Comparison of ENCODE assay signal across 1 cellular context in genomic region chr5:138491669-138492551, GRCh38.
TF ChIP-seq lines count a peak whose summit lies in the region.

No MANE protein-coding gene starts in this region.

TF ChIP-seq in H1, 55 proteins besides CTCF, POLR2A, EP300 and RAD21:
- TF ChIP-seq TEAD4 (IDR thresholded peaks at IDR 0.05; ENCODE audit: low read depth, low read length) (no peak), GTF2F1 (IDR thresholded peaks at IDR 0.05; ENCODE audit: borderline replicate concordance, low read depth, low read length) (no peak), E2F6 (IDR thresholded peaks at IDR 0.05) (peak; percentile 85), HDAC2 (IDR thresholded peaks at IDR 0.05; ENCODE audit: borderline replicate concordance in 1 of 2, low read depth in 2 of 2, low read length in 2 of 2) (no peak), SIX5 (IDR thresholded peaks at IDR 0.05; ENCODE audit: low read depth, low read length) (no peak), SAP30 (IDR thresholded peaks at IDR 0.05; ENCODE audit: insufficient read depth, insufficient replicate concordance, low read length) (no peak), KDM4A (IDR thresholded peaks at IDR 0.05; ENCODE audit: low read depth, low read length, severe bottlenecking) (peak; percentile 66), POLR2AphosphoS5 (IDR thresholded peaks at IDR 0.05; ENCODE audit: low read depth, low read length) (no peak), CEBPB (IDR thresholded peaks at IDR 0.05; ENCODE audit: low read depth, low read length) (no peak), CHD1 (IDR thresholded peaks at IDR 0.05; ENCODE audit: low read depth, low read length) (no peak), GABPA (IDR thresholded peaks at IDR 0.05; ENCODE audit: borderline replicate concordance, insufficient read depth, low read length) (no peak), TBP (IDR thresholded peaks at IDR 0.05; ENCODE audit: low read depth, low read length) (0 out of 2 replicates have a peak, but pooled peaks have one; percentile 30), BRCA1 (IDR thresholded peaks at IDR 0.05; ENCODE audit: low read depth, low read length) (no peak), RNF2 (IDR thresholded peaks at IDR 0.05; ENCODE audit: borderline replicate concordance, low read depth, low read length, missing control alignments, poor library complexity, severe bottlenecking) (no peak), BCL11A (IDR thresholded peaks at IDR 0.05; ENCODE audit: low read depth in 2 of 2, low read length in 2 of 2) (no peak), ATF2 (IDR thresholded peaks at IDR 0.05; ENCODE audit: low read length) (no peak), SIN3A (conservative IDR thresholded peaks at IDR 0.05 in 1 of 2, IDR thresholded peaks at IDR 0.05 in 1 of 2; ENCODE audit: low read depth in 1 of 2, low read length in 2 of 2) (peak in 1 of 2 experiments; percentile 11; a peak in 1 of 4 replicates), RXRA (IDR thresholded peaks at IDR 0.05; ENCODE audit: insufficient read depth, low read depth, low read length) (no peak), USF2 (IDR thresholded peaks at IDR 0.05; ENCODE audit: low read length) (no peak), EGR1 (IDR thresholded peaks at IDR 0.05; ENCODE audit: borderline replicate concordance, low read depth, low read length) (no peak), RBBP5 (IDR thresholded peaks at IDR 0.05; ENCODE audit: borderline replicate concordance, low read depth, low read length) (no peak), CBX8 (IDR thresholded peaks at IDR 0.05; ENCODE audit: borderline replicate concordance, low read depth, low read length) (no peak), ATF3 (IDR thresholded peaks at IDR 0.05; ENCODE audit: insufficient read depth, low read depth, low read length) (no peak), YY1 (IDR thresholded peaks at IDR 0.05; ENCODE audit: low read depth, low read length) (no peak), RFX5 (IDR thresholded peaks at IDR 0.05; ENCODE audit: borderline replicate concordance, low read depth, low read length) (no peak), TCF12 (IDR thresholded peaks at IDR 0.05; ENCODE audit: low read depth, low read length) (no peak), CBX5 (IDR thresholded peaks at IDR 0.05; ENCODE audit: low read depth, low read length) (no peak), NRF1 (IDR thresholded peaks at IDR 0.05; ENCODE audit: low read depth, low read length) (no peak), SP2 (IDR thresholded peaks at IDR 0.05; ENCODE audit: low read length) (no peak), KDM5A (IDR thresholded peaks at IDR 0.05; ENCODE audit: low read length) (no peak), MAX (IDR thresholded peaks at IDR 0.05) (peak; percentile 77), BACH1 (IDR thresholded peaks at IDR 0.05; ENCODE audit: low read length) (no peak), MAFK (IDR thresholded peaks at IDR 0.05; ENCODE audit: low read depth, low read length) (no peak), NANOG (IDR thresholded peaks at IDR 0.05; ENCODE audit: insufficient read depth, low read depth, low read length, poor library complexity, severe bottlenecking) (no peak), SUZ12 (IDR thresholded peaks at IDR 0.05; ENCODE audit: low read length) (no peak), EZH2 (IDR thresholded peaks at IDR 0.05; ENCODE audit: low read depth, low read length, severe bottlenecking) (no peak), SRF (IDR thresholded peaks at IDR 0.05; ENCODE audit: low read depth, low read length) (peak; percentile 93), CREB1 (IDR thresholded peaks at IDR 0.05) (no peak), TAF7 (optimal IDR thresholded peaks at IDR 0.05; ENCODE audit: borderline replicate concordance, low read depth, low read length) (peak; percentile 21), ASH2L (IDR thresholded peaks at IDR 0.05; ENCODE audit: low read length) (peak; percentile 5), JUN (IDR thresholded peaks at IDR 0.05; ENCODE audit: low read depth, low read length) (no peak), SIRT6 (IDR thresholded peaks at IDR 0.05; ENCODE audit: low read length) (no peak), POU5F1 (IDR thresholded peaks at IDR 0.05; ENCODE audit: low read depth, low read length) (no peak), FOSL1 (IDR thresholded peaks at IDR 0.05; ENCODE audit: insufficient read depth, low read depth, low read length) (no peak), PHF8 (conservative IDR thresholded peaks at IDR 0.05; ENCODE audit: low read depth, low read length) (peak; percentile 69), KDM1A (IDR thresholded peaks at IDR 0.05; ENCODE audit: borderline replicate concordance, low read length) (no peak), SP1 (IDR thresholded peaks at IDR 0.05; ENCODE audit: low read depth, low read length) (no peak), JUND (IDR thresholded peaks at IDR 0.05; ENCODE audit: low read length) (no peak), SP4 (IDR thresholded peaks at IDR 0.05; ENCODE audit: low read length) (no peak), CHD7 (IDR thresholded peaks at IDR 0.05; ENCODE audit: insufficient replicate concordance, low read length) (no peak), ZNF274 (IDR thresholded peaks at IDR 0.05; ENCODE audit: borderline replicate concordance, extremely low read depth, low read length) (no peak), HDAC6 (IDR thresholded peaks at IDR 0.05; ENCODE audit: low read depth, low read length) (no peak), TAF1 (IDR thresholded peaks at IDR 0.05; ENCODE audit: low read depth, low read length) (no peak; the same call in 1 of the 2 replicates), CTBP2 (IDR thresholded peaks at IDR 0.05; ENCODE audit: borderline replicate concordance, insufficient read depth, insufficient read length, low read length) (no peak), CHD2 (IDR thresholded peaks at IDR 0.05; ENCODE audit: low read length) (no peak)
TF ChIP-seq in H1: peak in this region for 9.
